In genomic region chr13:33260168-33261098, GRCh38 we compare ENCODE assay signal across 1 cellular context.
TF ChIP-seq lines count a peak whose summit lies in the region.

No MANE protein-coding gene starts in this region.

TF ChIP-seq in HepG2, 621 proteins besides CTCF, POLR2A, EP300 and RAD21 (continued from another document and continues in another):
- TF ChIP-seq, protein P1, sequence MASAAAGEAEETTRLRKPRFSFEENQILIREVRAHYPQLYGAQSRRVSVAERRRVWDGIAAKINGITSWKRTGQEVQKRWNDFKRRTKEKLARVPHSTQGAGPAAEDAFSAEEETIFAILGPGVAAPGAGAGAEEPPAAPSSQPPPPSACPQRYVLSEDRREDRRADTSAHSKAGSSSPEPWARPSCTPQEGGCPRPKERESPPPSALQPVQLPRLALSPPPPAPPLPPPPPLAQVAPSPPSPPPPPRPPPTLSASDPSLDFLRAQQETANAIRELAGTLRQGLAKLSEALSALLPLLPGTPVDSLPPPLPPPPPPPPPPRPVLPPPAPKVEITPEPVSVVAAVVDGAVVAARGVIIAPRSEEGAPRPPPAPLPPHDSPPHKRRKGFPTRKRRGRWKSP (CRISPR knock-in tag; IDR thresholded peaks at IDR 0.05), result no peak
- TF ChIP-seq EHMT2 (IDR thresholded peaks at IDR 0.05; ENCODE audit: borderline replicate concordance, low read depth, low read length) (peak; percentile 87; the same call in 1 of the 2 replicates), ZNF333 (CRISPR knock-in tag; IDR thresholded peaks at IDR 0.05; ENCODE audit: borderline replicate concordance) (no peak), GFI1 (CRISPR knock-in tag; IDR thresholded peaks at IDR 0.05; ENCODE audit: borderline replicate concordance) (peak; percentile 93), ZNF766 (CRISPR knock-in tag; IDR thresholded peaks at IDR 0.05; ENCODE audit: borderline replicate concordance) (no peak), POLR2G (IDR thresholded peaks at IDR 0.05; ENCODE audit: low read depth, low read length) (peak; percentile 75; the same call in 1 of the 2 replicates), RCOR2 (CRISPR knock-in tag; IDR thresholded peaks at IDR 0.05) (peak; percentile 95), REXO4 (CRISPR knock-in tag; IDR thresholded peaks at IDR 0.05; ENCODE audit: borderline replicate concordance) (no peak), ZNF430 (CRISPR knock-in tag; IDR thresholded peaks at IDR 0.05) (no peak; the same call in 1 of the 2 replicates), SETDB1 (CRISPR knock-in tag; IDR thresholded peaks at IDR 0.05; ENCODE audit: borderline replicate concordance) (no peak), ZNF567 (CRISPR knock-in tag; IDR thresholded peaks at IDR 0.05; ENCODE audit: borderline replicate concordance) (0 out of 2 replicates have a peak, but pooled peaks have one; percentile 29), ZNF761 (CRISPR knock-in tag; conservative IDR thresholded peaks at IDR 0.05) (peak; percentile 69; the same call in 1 of the 2 replicates), DPF2 (CRISPR knock-in tag; IDR thresholded peaks at IDR 0.05; ENCODE audit: borderline replicate concordance, low read depth) (peak; percentile 97), ZNF614 (CRISPR knock-in tag; IDR thresholded peaks at IDR 0.05; ENCODE audit: borderline replicate concordance) (peak; percentile 88), FOXP1 (IDR thresholded peaks at IDR 0.05) (0 out of 2 replicates have a peak, but pooled peaks have one; percentile 25), FOXP1 (CRISPR knock-in tag; IDR thresholded peaks at IDR 0.05) (peak; percentile 94), ZBTB3 (CRISPR knock-in tag; IDR thresholded peaks at IDR 0.05; ENCODE audit: borderline replicate concordance, low read depth) (no peak), ZNF792 (CRISPR knock-in tag; IDR thresholded peaks at IDR 0.05) (peak; percentile 76; the same call in 1 of the 2 replicates), KDM5A (IDR thresholded peaks at IDR 0.05; ENCODE audit: borderline replicate concordance, low read length) (peak; percentile 51; the same call in 1 of the 2 replicates), AFF4 (CRISPR knock-in tag; IDR thresholded peaks at IDR 0.05) (no peak; the same call in 1 of the 2 replicates), ZNF281 (CRISPR knock-in tag; IDR thresholded peaks at IDR 0.05; ENCODE audit: borderline replicate concordance) (peak; percentile 81; the same call in 1 of the 2 replicates), ZEB1 (IDR thresholded peaks at IDR 0.05; ENCODE audit: insufficient replicate concordance, low read depth) (peak; percentile 64), ZNF773 (CRISPR knock-in tag; IDR thresholded peaks at IDR 0.05; ENCODE audit: borderline replicate concordance) (no peak), WIZ (CRISPR knock-in tag; IDR thresholded peaks at IDR 0.05) (no peak), KDM3A (CRISPR knock-in tag; IDR thresholded peaks at IDR 0.05; ENCODE audit: low read depth) (peak; percentile 70; the same call in 1 of the 2 replicates), TP53 (CRISPR knock-in tag; conservative IDR thresholded peaks at IDR 0.05) (no peak), ZNF33A (CRISPR knock-in tag; IDR thresholded peaks at IDR 0.05; ENCODE audit: borderline replicate concordance) (no peak), SIN3B (IDR thresholded peaks at IDR 0.05; ENCODE audit: low read length) (no peak), GATA4 (IDR thresholded peaks at IDR 0.05; ENCODE audit: borderline replicate concordance, low read depth) (peak; percentile 95), KLF9 (CRISPR knock-in tag; IDR thresholded peaks at IDR 0.05; ENCODE audit: low read depth) (no peak), GABPB1 (CRISPR knock-in tag; IDR thresholded peaks at IDR 0.05) (no peak; the same call in 1 of the 2 replicates), ZC3H13 (CRISPR knock-in tag; IDR thresholded peaks at IDR 0.05) (no peak), NRL (CRISPR knock-in tag; IDR thresholded peaks at IDR 0.05; ENCODE audit: borderline replicate concordance) (no peak), ZSCAN29 (CRISPR knock-in tag; conservative IDR thresholded peaks at IDR 0.05) (peak; percentile 77), NCOA2 (CRISPR knock-in tag; IDR thresholded peaks at IDR 0.05) (peak; percentile 99), CBX1 (IDR thresholded peaks at IDR 0.05; ENCODE audit: low read depth) (no peak), ZSCAN22 (CRISPR knock-in tag; IDR thresholded peaks at IDR 0.05) (no peak), ZNF597 (CRISPR knock-in tag; IDR thresholded peaks at IDR 0.05) (no peak), ZIK1 (CRISPR knock-in tag; IDR thresholded peaks at IDR 0.05; ENCODE audit: borderline replicate concordance, low read depth) (no peak), ZNF510 (CRISPR knock-in tag; IDR thresholded peaks at IDR 0.05; ENCODE audit: low read depth) (no peak), BRCA1 (CRISPR knock-in tag; IDR thresholded peaks at IDR 0.05) (0 out of 2 replicates have a peak, but pooled peaks have one; percentile 15), ZNF572 (CRISPR knock-in tag; IDR thresholded peaks at IDR 0.05) (no peak), MBNL3 (CRISPR knock-in tag; conservative IDR thresholded peaks at IDR 0.05) (no peak)
- TF ChIP-seq, protein P2, sequence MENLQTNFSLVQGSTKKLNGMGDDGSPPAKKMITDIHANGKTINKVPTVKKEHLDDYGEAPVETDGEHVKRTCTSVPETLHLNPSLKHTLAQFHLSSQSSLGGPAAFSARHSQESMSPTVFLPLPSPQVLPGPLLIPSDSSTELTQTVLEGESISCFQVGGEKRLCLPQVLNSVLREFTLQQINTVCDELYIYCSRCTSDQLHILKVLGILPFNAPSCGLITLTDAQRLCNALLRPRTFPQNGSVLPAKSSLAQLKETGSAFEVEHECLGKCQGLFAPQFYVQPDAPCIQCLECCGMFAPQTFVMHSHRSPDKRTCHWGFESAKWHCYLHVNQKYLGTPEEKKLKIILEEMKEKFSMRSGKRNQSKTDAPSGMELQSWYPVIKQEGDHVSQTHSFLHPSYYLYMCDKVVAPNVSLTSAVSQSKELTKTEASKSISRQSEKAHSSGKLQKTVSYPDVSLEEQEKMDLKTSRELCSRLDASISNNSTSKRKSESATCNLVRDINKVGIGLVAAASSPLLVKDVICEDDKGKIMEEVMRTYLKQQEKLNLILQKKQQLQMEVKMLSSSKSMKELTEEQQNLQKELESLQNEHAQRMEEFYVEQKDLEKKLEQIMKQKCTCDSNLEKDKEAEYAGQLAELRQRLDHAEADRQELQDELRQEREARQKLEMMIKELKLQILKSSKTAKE (CRISPR knock-in tag; IDR thresholded peaks at IDR 0.05; ENCODE audit: borderline replicate concordance), result peak; percentile 89
- TF ChIP-seq, protein P3, sequence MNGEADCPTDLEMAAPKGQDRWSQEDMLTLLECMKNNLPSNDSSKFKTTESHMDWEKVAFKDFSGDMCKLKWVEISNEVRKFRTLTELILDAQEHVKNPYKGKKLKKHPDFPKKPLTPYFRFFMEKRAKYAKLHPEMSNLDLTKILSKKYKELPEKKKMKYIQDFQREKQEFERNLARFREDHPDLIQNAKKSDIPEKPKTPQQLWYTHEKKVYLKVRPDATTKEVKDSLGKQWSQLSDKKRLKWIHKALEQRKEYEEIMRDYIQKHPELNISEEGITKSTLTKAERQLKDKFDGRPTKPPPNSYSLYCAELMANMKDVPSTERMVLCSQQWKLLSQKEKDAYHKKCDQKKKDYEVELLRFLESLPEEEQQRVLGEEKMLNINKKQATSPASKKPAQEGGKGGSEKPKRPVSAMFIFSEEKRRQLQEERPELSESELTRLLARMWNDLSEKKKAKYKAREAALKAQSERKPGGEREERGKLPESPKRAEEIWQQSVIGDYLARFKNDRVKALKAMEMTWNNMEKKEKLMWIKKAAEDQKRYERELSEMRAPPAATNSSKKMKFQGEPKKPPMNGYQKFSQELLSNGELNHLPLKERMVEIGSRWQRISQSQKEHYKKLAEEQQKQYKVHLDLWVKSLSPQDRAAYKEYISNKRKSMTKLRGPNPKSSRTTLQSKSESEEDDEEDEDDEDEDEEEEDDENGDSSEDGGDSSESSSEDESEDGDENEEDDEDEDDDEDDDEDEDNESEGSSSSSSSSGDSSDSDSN (CRISPR knock-in tag; IDR thresholded peaks at IDR 0.05), result peak; percentile 45
- TF ChIP-seq, protein P4, sequence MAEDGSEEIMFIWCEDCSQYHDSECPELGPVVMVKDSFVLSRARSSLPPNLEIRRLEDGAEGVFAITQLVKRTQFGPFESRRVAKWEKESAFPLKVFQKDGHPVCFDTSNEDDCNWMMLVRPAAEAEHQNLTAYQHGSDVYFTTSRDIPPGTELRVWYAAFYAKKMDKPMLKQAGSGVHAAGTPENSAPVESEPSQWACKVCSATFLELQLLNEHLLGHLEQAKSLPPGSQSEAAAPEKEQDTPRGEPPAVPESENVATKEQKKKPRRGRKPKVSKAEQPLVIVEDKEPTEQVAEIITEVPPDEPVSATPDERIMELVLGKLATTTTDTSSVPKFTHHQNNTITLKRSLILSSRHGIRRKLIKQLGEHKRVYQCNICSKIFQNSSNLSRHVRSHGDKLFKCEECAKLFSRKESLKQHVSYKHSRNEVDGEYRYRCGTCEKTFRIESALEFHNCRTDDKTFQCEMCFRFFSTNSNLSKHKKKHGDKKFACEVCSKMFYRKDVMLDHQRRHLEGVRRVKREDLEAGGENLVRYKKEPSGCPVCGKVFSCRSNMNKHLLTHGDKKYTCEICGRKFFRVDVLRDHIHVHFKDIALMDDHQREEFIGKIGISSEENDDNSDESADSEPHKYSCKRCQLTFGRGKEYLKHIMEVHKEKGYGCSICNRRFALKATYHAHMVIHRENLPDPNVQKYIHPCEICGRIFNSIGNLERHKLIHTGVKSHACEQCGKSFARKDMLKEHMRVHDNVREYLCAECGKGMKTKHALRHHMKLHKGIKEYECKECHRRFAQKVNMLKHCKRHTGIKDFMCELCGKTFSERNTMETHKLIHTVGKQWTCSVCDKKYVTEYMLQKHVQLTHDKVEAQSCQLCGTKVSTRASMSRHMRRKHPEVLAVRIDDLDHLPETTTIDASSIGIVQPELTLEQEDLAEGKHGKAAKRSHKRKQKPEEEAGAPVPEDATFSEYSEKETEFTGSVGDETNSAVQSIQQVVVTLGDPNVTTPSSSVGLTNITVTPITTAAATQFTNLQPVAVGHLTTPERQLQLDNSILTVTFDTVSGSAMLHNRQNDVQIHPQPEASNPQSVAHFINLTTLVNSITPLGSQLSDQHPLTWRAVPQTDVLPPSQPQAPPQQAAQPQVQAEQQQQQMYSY (CRISPR knock-in tag; IDR thresholded peaks at IDR 0.05), result no peak
- TF ChIP-seq, protein P5, sequence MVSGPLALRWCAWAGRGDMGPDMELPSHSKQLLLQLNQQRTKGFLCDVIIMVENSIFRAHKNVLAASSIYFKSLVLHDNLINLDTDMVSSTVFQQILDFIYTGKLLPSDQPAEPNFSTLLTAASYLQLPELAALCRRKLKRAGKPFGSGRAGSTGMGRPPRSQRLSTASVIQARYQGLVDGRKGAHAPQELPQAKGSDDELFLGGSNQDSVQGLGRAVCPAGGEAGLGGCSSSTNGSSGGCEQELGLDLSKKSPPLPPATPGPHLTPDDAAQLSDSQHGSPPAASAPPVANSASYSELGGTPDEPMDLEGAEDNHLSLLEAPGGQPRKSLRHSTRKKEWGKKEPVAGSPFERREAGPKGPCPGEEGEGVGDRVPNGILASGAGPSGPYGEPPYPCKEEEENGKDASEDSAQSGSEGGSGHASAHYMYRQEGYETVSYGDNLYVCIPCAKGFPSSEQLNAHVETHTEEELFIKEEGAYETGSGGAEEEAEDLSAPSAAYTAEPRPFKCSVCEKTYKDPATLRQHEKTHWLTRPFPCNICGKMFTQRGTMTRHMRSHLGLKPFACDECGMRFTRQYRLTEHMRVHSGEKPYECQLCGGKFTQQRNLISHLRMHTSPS (CRISPR knock-in tag; IDR thresholded peaks at IDR 0.05; ENCODE audit: low read depth), result peak; percentile 55
